23 cellular contexts compared by ENCODE assay signal in genomic region chr7:11513460-11513859, GRCh38.
"Had no signal": no experiment of that assay in that cellular context is flagged by ENCODE, and none has a peak within 500 bp of the region (broad histone marks: within the 10 kb centered on the region; RNA-seq: fewer than 3 reads in every experiment).

No MANE protein-coding gene starts in this region.

- H3K27ac ChIP-seq: colonic mucosa, dorsolateral prefrontal cortex, esophagus muscularis mucosa, gastrocnemius medialis, heart right ventricle, left lung, lower lobe of right lung had no signal

- FAIRE-seq: endothelial cell of umbilical vein, islet of Langerhans, keratinocyte had no signal

- H3K9me3 ChIP-seq: colonic mucosa, esophagus muscularis mucosa, gastrocnemius medialis, lower lobe of right lung, mucosa of descending colon had no signal

- H3K27me3 ChIP-seq: colonic mucosa, dorsolateral prefrontal cortex, esophagus muscularis mucosa, gastrocnemius medialis, heart right ventricle, left lung had no signal

- DNase-seq: colonic mucosa; cortex of kidney; dorsolateral prefrontal cortex; effector CD4-positive, alpha-beta T cell; effector memory CD4-positive, alpha-beta T cell; foreskin fibroblast; foreskin melanocyte; gastrocnemius medialis; glutamatergic neuron; head of caudate nucleus; heart right ventricle; hippocampal formation; left cardiac atrium; left lung; left ventricle myocardium superior; lower lobe of right lung; mesenchymal stem cell; mucosa of descending colon; naive B cell had no signal

- H3K36me3 ChIP-seq: colonic mucosa, esophagus muscularis mucosa, gastrocnemius medialis, heart right ventricle, left lung, lower lobe of right lung had no signal

- ATAC-seq: gastrocnemius medialis, heart right ventricle, left cardiac atrium, left lung, left ventricle myocardium superior, lower lobe of right lung, mucosa of descending colon had no signal

- H3K4me1 ChIP-seq: colonic mucosa, esophagus muscularis mucosa, gastrocnemius medialis, heart right ventricle, left lung, lower lobe of right lung had no signal

- H3K4me3 ChIP-seq: colonic mucosa, dorsolateral prefrontal cortex, esophagus muscularis mucosa, gastrocnemius medialis, heart right ventricle, left lung, lower lobe of right lung, mucosa of descending colon had no signal
